Comparison of ENCODE assay signal across 1 cellular context in the genomic region with DNA sequence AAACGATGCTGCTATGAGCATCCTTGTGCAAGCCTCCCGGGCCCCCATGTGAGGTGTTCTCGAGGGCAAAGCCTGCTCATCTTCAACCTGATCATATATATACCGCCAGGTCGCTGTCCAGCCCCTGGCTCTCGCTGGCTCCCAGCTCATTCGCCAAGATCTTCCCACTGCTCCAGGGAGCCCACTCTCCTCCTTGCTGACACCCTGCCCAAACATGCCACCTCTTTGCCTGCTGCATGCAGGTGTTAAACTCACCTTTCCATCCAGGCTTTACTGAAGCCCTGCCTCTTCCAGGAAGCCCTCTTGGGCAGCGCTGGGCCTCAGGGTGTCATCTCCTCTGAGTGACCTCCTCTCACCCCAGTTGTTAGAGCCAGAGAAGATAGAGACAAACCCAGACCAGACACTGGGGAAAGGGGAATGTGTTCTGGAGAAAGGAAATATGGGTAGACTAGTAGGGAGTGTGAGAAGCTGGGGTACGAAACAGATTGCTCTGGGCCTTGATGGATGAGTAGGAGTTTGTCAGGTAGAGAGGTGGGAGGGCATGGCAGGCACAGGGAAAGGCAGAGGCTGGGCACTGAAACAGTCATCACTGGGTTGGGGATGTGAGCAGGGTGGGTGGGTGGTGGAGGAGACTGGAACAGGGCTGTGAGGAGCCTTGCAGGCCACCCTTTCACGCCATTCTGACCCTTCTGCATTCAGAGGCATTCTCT.
TF ChIP-seq lines count a peak whose summit lies in the region.

No MANE protein-coding gene starts in this region.

TF ChIP-seq in SK-N-SH, 30 proteins besides CTCF, POLR2A, EP300 and RAD21:
- TF ChIP-seq, protein P1, sequence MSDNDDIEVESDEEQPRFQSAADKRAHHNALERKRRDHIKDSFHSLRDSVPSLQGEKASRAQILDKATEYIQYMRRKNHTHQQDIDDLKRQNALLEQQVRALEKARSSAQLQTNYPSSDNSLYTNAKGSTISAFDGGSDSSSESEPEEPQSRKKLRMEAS (IDR thresholded peaks at IDR 0.05; ENCODE audit: low read depth): no peak
- TF ChIP-seq, protein P2, sequence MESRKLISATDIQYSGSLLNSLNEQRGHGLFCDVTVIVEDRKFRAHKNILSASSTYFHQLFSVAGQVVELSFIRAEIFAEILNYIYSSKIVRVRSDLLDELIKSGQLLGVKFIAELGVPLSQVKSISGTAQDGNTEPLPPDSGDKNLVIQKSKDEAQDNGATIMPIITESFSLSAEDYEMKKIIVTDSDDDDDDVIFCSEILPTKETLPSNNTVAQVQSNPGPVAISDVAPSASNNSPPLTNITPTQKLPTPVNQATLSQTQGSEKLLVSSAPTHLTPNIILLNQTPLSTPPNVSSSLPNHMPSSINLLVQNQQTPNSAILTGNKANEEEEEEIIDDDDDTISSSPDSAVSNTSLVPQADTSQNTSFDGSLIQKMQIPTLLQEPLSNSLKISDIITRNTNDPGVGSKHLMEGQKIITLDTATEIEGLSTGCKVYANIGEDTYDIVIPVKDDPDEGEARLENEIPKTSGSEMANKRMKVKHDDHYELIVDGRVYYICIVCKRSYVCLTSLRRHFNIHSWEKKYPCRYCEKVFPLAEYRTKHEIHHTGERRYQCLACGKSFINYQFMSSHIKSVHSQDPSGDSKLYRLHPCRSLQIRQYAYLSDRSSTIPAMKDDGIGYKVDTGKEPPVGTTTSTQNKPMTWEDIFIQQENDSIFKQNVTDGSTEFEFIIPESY (IDR thresholded peaks at IDR 0.05; ENCODE audit: borderline replicate concordance, low read depth): no peak
- TF ChIP-seq, protein P3, sequence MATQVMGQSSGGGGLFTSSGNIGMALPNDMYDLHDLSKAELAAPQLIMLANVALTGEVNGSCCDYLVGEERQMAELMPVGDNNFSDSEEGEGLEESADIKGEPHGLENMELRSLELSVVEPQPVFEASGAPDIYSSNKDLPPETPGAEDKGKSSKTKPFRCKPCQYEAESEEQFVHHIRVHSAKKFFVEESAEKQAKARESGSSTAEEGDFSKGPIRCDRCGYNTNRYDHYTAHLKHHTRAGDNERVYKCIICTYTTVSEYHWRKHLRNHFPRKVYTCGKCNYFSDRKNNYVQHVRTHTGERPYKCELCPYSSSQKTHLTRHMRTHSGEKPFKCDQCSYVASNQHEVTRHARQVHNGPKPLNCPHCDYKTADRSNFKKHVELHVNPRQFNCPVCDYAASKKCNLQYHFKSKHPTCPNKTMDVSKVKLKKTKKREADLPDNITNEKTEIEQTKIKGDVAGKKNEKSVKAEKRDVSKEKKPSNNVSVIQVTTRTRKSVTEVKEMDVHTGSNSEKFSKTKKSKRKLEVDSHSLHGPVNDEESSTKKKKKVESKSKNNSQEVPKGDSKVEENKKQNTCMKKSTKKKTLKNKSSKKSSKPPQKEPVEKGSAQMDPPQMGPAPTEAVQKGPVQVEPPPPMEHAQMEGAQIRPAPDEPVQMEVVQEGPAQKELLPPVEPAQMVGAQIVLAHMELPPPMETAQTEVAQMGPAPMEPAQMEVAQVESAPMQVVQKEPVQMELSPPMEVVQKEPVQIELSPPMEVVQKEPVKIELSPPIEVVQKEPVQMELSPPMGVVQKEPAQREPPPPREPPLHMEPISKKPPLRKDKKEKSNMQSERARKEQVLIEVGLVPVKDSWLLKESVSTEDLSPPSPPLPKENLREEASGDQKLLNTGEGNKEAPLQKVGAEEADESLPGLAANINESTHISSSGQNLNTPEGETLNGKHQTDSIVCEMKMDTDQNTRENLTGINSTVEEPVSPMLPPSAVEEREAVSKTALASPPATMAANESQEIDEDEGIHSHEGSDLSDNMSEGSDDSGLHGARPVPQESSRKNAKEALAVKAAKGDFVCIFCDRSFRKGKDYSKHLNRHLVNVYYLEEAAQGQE (IDR thresholded peaks at IDR 0.05; ENCODE audit: low read depth, low read length): peak; percentile 63; the same call in 1 of the 2 replicates
- TF ChIP-seq GABPA (IDR thresholded peaks at IDR 0.05; ENCODE audit: low read depth): no peak
